Comparison of ENCODE assay signal across 8 cellular contexts in genomic region chr4:51895816-51896408, GRCh38. TPM values are rescaled to one million over a fixed set of nuclear protein-coding genes. Genes with fewer than 3 reads are reported as not detected.
DNase-seq lines count a peak whose midpoint lies in the region; TF ChIP-seq lines count a peak whose summit lies in the region.

No MANE protein-coding gene starts in this region.

- peaks cover 26% of the 10 kb centered on the region for H3K4me1 ChIP-seq in skeletal muscle satellite cell (ENCODE audit: control insufficient read depth, insufficient read depth, low read length)

- peak; percentile 87 for TF ChIP-seq CTCF in HFF-Myc (IDR thresholded peaks at IDR 0.05; ENCODE audit: low read depth, low read length, missing control alignments)
- TF ChIP-seq CTCF in SU-DHL-6 (IDR thresholded peaks at IDR 0.05; ENCODE audit: insufficient read depth, low read length, poor library complexity, severe bottlenecking) = peak; percentile 59

- H3K79me2 ChIP-seq in SU-DHL-6 (ENCODE audit: insufficient read depth, low read length) = no peaks in the 10 kb centered on the region

- H3K9me2 ChIP-seq in SU-DHL-6 (replicated peaks; ENCODE audit: insufficient read depth, low read length) = no peaks in the 10 kb centered on the region

- 0 out of 2 replicates have a peak, but pooled peaks cover 4% of the 10 kb centered on the region for H3F3A ChIP-seq in SU-DHL-6 (ENCODE audit: insufficient read depth)

- peaks cover 95% of the 10 kb centered on the region for H3K36me3 ChIP-seq in MG63
- H3K36me3 ChIP-seq in SU-DHL-6 (ENCODE audit: low read length) = peaks cover 17% of the 10 kb centered on the region; the same call in 1 of the 2 replicates
- peaks cover 40% of the 10 kb centered on the region for H3K36me3 ChIP-seq in skeletal muscle satellite cell (ENCODE audit: insufficient read depth, low read length)

- H3K4me3 ChIP-seq in HFF-Myc (replicated peaks; ENCODE audit: low read depth, low read length) = no peak overlapping the region
- H3K4me3 ChIP-seq in MG63 = no peak overlapping the region
- H3K4me3 ChIP-seq in SU-DHL-6 (ENCODE audit: insufficient read depth, low read length, poor library complexity, severe bottlenecking) = no peak overlapping the region
- no peak overlapping the region for H3K4me3 ChIP-seq in skeletal muscle satellite cell (ENCODE audit: low read length)

- H3K9me3 ChIP-seq in MG63 = no peaks in the 10 kb centered on the region
- H3K9me3 ChIP-seq in SU-DHL-6 (ENCODE audit: insufficient read depth, low read length) = no peaks in the 10 kb centered on the region
- H3K9me3 ChIP-seq in skeletal muscle satellite cell (replicated peaks; ENCODE audit: low read length) = no peaks in the 10 kb centered on the region

- H2AFZ ChIP-seq in SU-DHL-6 (ENCODE audit: low read depth, low read length, severe bottlenecking) = no peak overlapping the region

- H3K9ac ChIP-seq in SU-DHL-6 (ENCODE audit: low read length) (no peak overlapping the region), skeletal muscle satellite cell (ENCODE audit: low read depth, low read length) (peak overlapping the region; percentile 42)

- peak; percentile 17 for DNase-seq in NCI-H1105 treated with DMSO at 0.1 percent for 48 hours (lab: John Stamatoyannopoulos, UW)
- DNase-seq in NCI-H1105 (lab: John Stamatoyannopoulos, UW) = no peak
- peak; percentile 45 for DNase-seq in HFF-Myc (ENCODE audit: extremely low read depth, low read depth)
- DNase-seq in MG63 = peak; percentile 74
- DNase-seq in amniotic stem cell (lab: John Stamatoyannopoulos, UW) = peak; percentile 73
- DNase-seq in hippocampal formation (lab: John Stamatoyannopoulos, UW) = peak; percentile 49 to 68

- H3K27me3 ChIP-seq in MG63 (no peaks in the 10 kb centered on the region), SU-DHL-6 (ENCODE audit: low read length) (no peaks in the 10 kb centered on the region), skeletal muscle satellite cell (ENCODE audit: control insufficient read depth, insufficient read depth, low read length) (no peaks in the 10 kb centered on the region)

- no peak overlapping the region for H3K4me2 ChIP-seq in SU-DHL-6 (ENCODE audit: low read depth, low read length, poor library complexity, severe bottlenecking)
- H3K4me2 ChIP-seq in skeletal muscle satellite cell (ENCODE audit: low read length) = no peak overlapping the region

- peak overlapping the region; percentile 49 for H3K27ac ChIP-seq in SU-DHL-6 (ENCODE audit: low read depth, low read length)

- no peaks in the 10 kb centered on the region for H4K20me1 ChIP-seq in SU-DHL-6 (ENCODE audit: low read depth, low read length)

RNA-seq across cellular contexts. Expression of gene DCUN1D4, which starts 53.0 kb away (rescaled TPM):
- 151 and 229 TPM in 2 replicates for total RNA-seq in MG63 (2014; rRNA removed; shearing (Covaris generic); ENCODE audit: low replicate concordance)
- total RNA-seq in skeletal muscle satellite cell (2012; rRNA removed) = 28.2 and 33.0 TPM in 2 replicates
